In the genomic region with DNA sequence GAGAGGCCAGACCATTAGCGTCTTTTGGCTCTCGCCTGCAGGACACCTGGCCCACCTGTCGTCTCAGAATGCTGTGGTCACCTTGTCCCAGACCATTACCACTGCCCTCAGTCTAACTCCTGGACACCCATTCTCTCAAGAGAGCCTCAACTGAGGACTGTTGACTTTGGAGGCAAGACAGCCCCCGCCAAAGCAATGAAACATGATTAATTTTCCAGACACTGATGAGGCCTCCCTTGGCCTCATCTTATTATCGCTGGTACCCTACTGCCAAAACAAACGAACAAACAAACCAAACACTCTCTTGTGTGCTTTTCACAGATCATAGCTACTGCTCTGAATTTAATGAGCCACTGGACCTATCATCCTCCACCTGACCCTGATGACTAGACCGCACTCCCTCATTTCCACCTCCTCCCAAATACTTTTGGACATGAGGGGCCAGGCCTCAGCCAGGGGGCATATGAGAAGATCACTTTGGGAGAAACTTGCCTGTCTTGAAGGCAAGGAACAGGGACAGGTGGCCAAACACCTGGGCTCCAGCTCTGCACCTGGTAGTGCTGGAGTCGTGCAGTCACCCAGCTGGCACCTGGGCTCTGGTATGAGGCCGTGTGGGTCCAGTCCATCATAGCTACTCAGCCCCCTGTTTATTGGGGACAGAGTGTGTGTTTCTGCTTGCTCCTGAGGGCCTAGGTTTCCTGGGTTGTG, we compare ENCODE assay signal across 20 cellular contexts. TPM values are rescaled to one million over a fixed set of nuclear protein-coding genes. Genes with fewer than 3 reads are reported as not detected.
DNase-seq lines count a peak whose midpoint lies in the region; ATAC-seq, FAIRE-seq and TF ChIP-seq lines count a peak whose summit lies in the region.
"Had no signal": no experiment of that assay in that cellular context is flagged by ENCODE, and none has a peak within 500 bp of the region (broad histone marks: within the 10 kb centered on the region; RNA-seq: fewer than 3 reads in every experiment).

No MANE protein-coding gene starts in this region.

- H3K4me1 ChIP-seq in right lobe of liver (peaks cover 0 to 20% (median 7%) of the 10 kb centered on the region in 4 donors), HepG2 (ENCODE audit: insufficient read depth, low read length) (no peaks in the 10 kb centered on the region), right atrium auricular region (peaks cover 0 to 47% of the 10 kb centered on the region in 2 donors)
- H3K4me1 ChIP-seq: uterus had no signal

- H3K27me3 ChIP-seq in right lobe of liver (no peaks in the 10 kb centered on the region), HepG2 (ENCODE audit: control insufficient read depth in 1 of 2, insufficient read depth in 2 of 2, low read length in 2 of 2) (peaks cover 3 to 32% of the 10 kb centered on the region in 2 experiments; a peak in 2 of 5 replicates), right atrium auricular region (no peaks in the 10 kb centered on the region)
- H3K27me3 ChIP-seq: gastroesophageal sphincter, uterus had no signal

- no peak overlapping the region for H3K4me3 ChIP-seq in right lobe of liver
- H3K4me3 ChIP-seq in HepG2 (replicated peaks in 1 of 3; ENCODE audit: insufficient read depth in 1 of 3, low read depth in 2 of 3, low read length in 3 of 3): no peak overlapping the region
- no peak overlapping the region for H3K4me3 ChIP-seq in right atrium auricular region
- H3K4me3 ChIP-seq: gastroesophageal sphincter, K562, smooth muscle cell, uterus had no signal

- CTCF ChIA-PET in HepG2 (lab: Yijun Ruan, JAX; ENCODE audit: low intra/inter-chr PET ratio, low total read pairs): no interaction called here

- no peaks in the 10 kb centered on the region for H3K36me3 ChIP-seq in right lobe of liver
- H3K36me3 ChIP-seq in HepG2 (replicated peaks in 1 of 2; ENCODE audit: control insufficient read depth in 1 of 2, insufficient read depth in 2 of 2, low read length in 2 of 2): no peaks in the 10 kb centered on the region
- H3K36me3 ChIP-seq in right atrium auricular region: no peaks in the 10 kb centered on the region
- H3K36me3 ChIP-seq: gastroesophageal sphincter, uterus had no signal

- TF ChIP-seq RAD21 in HepG2 (CRISPR knock-in tag; IDR thresholded peaks at IDR 0.05): no peak

- POLR2A ChIA-PET in HepG2 (lab: Yijun Ruan, JAX): no interaction called here

- H2AFZ ChIP-seq in HepG2 (ENCODE audit: low read length): no peak overlapping the region

- in situ Hi-C loops in HepG2 (cut with HindIII; ENCODE audit: extremely low pct_ligation_motif_present, low pct_unique_long_range_greater_than_20kb) (loop anchor here (10.0 kb wide), 1 partner anchor 181 kb away; no protein-coding TSS in a partner anchor), KBM-7 (cut with MboI; ENCODE audit: low pct_unique_long_range_greater_than_20kb, low sequenced_read_pairs) (no loop called here)

- no peaks in the 10 kb centered on the region for H4K20me1 ChIP-seq in HepG2 (ENCODE audit: insufficient read depth, low read length)

- peak in 2 of 4 donors; percentile 17 to 19 for ATAC-seq in right lobe of liver
- no peak for ATAC-seq in HepG2
- ATAC-seq: gastroesophageal sphincter; K562; stimulated activated naive CD8-positive, alpha-beta T cell treated with anti-CD3 and anti-CD28 coated beads, Interleukin-15, Interleukin-2, amounts not matched to agents 100 U/mL and 50 U/mL, for 24 hours had no signal

- no peaks in the 10 kb centered on the region for H3K79me2 ChIP-seq in HepG2 (ENCODE audit: insufficient read depth, low read length)

- TF ChIP-seq POLR2A in right lobe of liver (IDR thresholded peaks at IDR 0.05): no peak
- no peak for TF ChIP-seq POLR2A in HepG2 (IDR thresholded peaks at IDR 0.05; ENCODE audit: insufficient read depth in 1 of 2, low read depth in 2 of 2, low read length in 2 of 2)

- no peak for TF ChIP-seq CTCF in right lobe of liver (IDR thresholded peaks at IDR 0.05)
- TF ChIP-seq CTCF in HepG2 (CRISPR knock-in tag; IDR thresholded peaks at IDR 0.05): no peak
- no peak for TF ChIP-seq CTCF in right atrium auricular region (IDR thresholded peaks at IDR 0.05)

- FAIRE-seq in HepG2 (lab: Jason Lieb, UNC): no peak
- FAIRE-seq: islet of Langerhans, K562 had no signal

- intact Hi-C loops in right lobe of liver (cut with DNase I): no loop called here
- intact Hi-C loops in HepG2 (cut with micrococcal nuclease; ENCODE audit: unreplicated experiment): no loop called here

- WGBS in right lobe of liver (ENCODE audit: insufficient coverage, low coverage, low lambda C conversion rate, missing lambda C conversion rate): 64% methylated on average over 4 of the region's 9 CpGs
- 37% methylated on average over 8 of the region's 9 CpGs for WGBS in HepG2 (ENCODE audit: low lambda C conversion rate)

- no peak overlapping the region for H3K4me2 ChIP-seq in HepG2 (ENCODE audit: low read depth, low read length)
- H3K4me2 ChIP-seq: smooth muscle cell had no signal

- H3K27ac ChIP-seq in right lobe of liver (no peak overlapping the region), HepG2 (ENCODE audit: extremely low read length, insufficient read depth, low read length) (no peak overlapping the region), right atrium auricular region (peak overlapping the region; percentile 82 to 83)
- H3K27ac ChIP-seq: gastroesophageal sphincter, uterus had no signal

- no peak for TF ChIP-seq EP300 in HepG2 (IDR thresholded peaks at IDR 0.05; ENCODE audit: low read depth in 2 of 2, low read length in 2 of 2)
- TF ChIP-seq EP300 in HepG2 (CRISPR knock-in tag; IDR thresholded peaks at IDR 0.05; ENCODE audit: borderline replicate concordance): no peak

- H3K9ac ChIP-seq in HepG2 (ENCODE audit: insufficient read depth, low read depth, low read length): no peak overlapping the region

- no TSS peak for BruUV-seq in HepG2 (replicated peaks; lab: Mats Ljungman, UMichigan)

- DNase-seq in right lobe of liver: peak in 2 of 3 donors; percentile 22 to 41
- DNase-seq in HepG2 (ENCODE audit: low spot score): no peak
- peak; percentile 18 for DNase-seq in NCI-H774 (lab: John Stamatoyannopoulos, UW)
- DNase-seq in right atrium auricular region (ENCODE audit: low spot score): no peak
- DNase-seq in ureter (ENCODE audit: low spot score): peak; percentile 34
- DNase-seq in KBM-7: no peak
- DNase-seq in GDM1 (lab: John Stamatoyannopoulos, UW): no peak
- DNase-seq in activated CD4-positive, alpha-beta T cell treated with anti-CD3 and anti-CD28 coated beads, Interleukin-2, amount 50 U/mL, for 48 hours: no peak
- DNase-seq: activated CD4-positive, alpha-beta T cell treated with anti-CD3 and anti-CD28 coated beads for 4 hours; activated T-cell treated with anti-CD3 and anti-CD28 coated beads, Interleukin-2, amount 50 U/mL, for 24 hours; DMS 273 treated with DMSO at 0.1 percent for 48 hours; NCI-H82; SIG-M5; stimulated activated naive CD8-positive, alpha-beta T cell treated with anti-CD3 and anti-CD28 coated beads, Interleukin-15, Interleukin-2, amounts not matched to agents 100 U/mL and 50 U/mL, for 24 hours had no signal

- H3K9me3 ChIP-seq in right lobe of liver: no peaks in the 10 kb centered on the region
- no peaks in the 10 kb centered on the region for H3K9me3 ChIP-seq in HepG2 (ENCODE audit: low read length)
- H3K9me3 ChIP-seq in right atrium auricular region: no peaks in the 10 kb centered on the region
- H3K9me3 ChIP-seq: gastroesophageal sphincter, uterus had no signal

RNA-seq across cellular contexts. Expression of gene ALS2CL, which starts 27.6 kb away (rescaled TPM):
- 10 to 100 TPM; 12.3 to 19.1 (median 15.9) TPM for total RNA-seq in right lobe of liver
- total RNA-seq in HepG2 (2016; rRNA removed; fragmentation: Illumina TruSeq; extraction: Trizol): not detected in 2 replicates
- not detected in 2 replicates for total RNA-seq in HepG2 (2016; cell fraction: cytosol; rRNA removed; fragmentation: Illumina TruSeq; extraction: Trizol; ENCODE audit: low read depth)
- total RNA-seq in HepG2 (2016; cell fraction: insoluble cytoplasmic fraction; rRNA removed; fragmentation: Illumina TruSeq; extraction: Trizol): not detected in 2 replicates
- not detected in 2 replicates for total RNA-seq in HepG2 (2016; cell fraction: membrane; rRNA removed; fragmentation: Illumina TruSeq; extraction: Trizol)
- not detected in 2 replicates for total RNA-seq in HepG2 (2016; cell fraction: nucleus; rRNA removed; fragmentation: Illumina TruSeq; extraction: Trizol)
- not detected in 2 replicates for polyA plus RNA-seq in HepG2 (2011; rRNA removed)
- polyA plus RNA-seq in HepG2 (2011; cell fraction: cytosol; rRNA removed): not detected in 2 replicates
- polyA plus RNA-seq in HepG2 (2011; cell fraction: nucleus; rRNA removed): 0.03 TPM in 1 of 2 replicates, not detected in the other
- polyA plus RNA-seq in HepG2 (2012): not detected in 2 replicates
- polyA plus RNA-seq in HepG2 (2016; cell fraction: cytosol; fragmentation: Illumina TruSeq; extraction: Trizol; ENCODE audit: low read depth): not detected in 2 replicates
- polyA plus RNA-seq in HepG2 (2016; cell fraction: insoluble cytoplasmic fraction; fragmentation: Illumina TruSeq; extraction: Trizol; ENCODE audit: low read depth): not detected in 2 replicates
- not detected in 2 replicates for polyA plus RNA-seq in HepG2 (2016; cell fraction: membrane; fragmentation: Illumina TruSeq; extraction: Trizol; ENCODE audit: low read depth)
- polyA plus RNA-seq in HepG2 (2016; cell fraction: nucleus; fragmentation: Illumina TruSeq; extraction: Trizol; ENCODE audit: insufficient read depth, low read depth): not detected in 2 replicates
- 20.4 TPM in 1 of 2 replicates, not detected in the other for polyA minus RNA-seq in HepG2 (2011; rRNA and poly(A)+ RNA removed; ENCODE audit: low replicate concordance)
- 0.20 TPM in 1 of 2 replicates, not detected in the other for polyA minus RNA-seq in HepG2 (2011; cell fraction: cytosol; rRNA and poly(A)+ RNA removed)
- polyA minus RNA-seq in HepG2 (2011; cell fraction: nucleus; rRNA and poly(A)+ RNA removed): not detected in 2 replicates
- total RNA-seq in right atrium auricular region: 10 to 100 TPM in 1 of 2 donors, 1 to 10 TPM in 1; 8.3 to 12.5 TPM
- 64.5 TPM for total RNA-seq in ureter

RNA-seq across cellular contexts. Expression of gene TMIE, which starts 35.3 kb away (rescaled TPM):
- total RNA-seq in right lobe of liver (under 1 TPM; 0.21 to 0.79 (median 0.34) TPM), HepG2 (2016; rRNA removed; fragmentation: Illumina TruSeq; extraction: Trizol) (not detected in 2 replicates), right atrium auricular region (not detected), ureter (1.0 TPM)
- total RNA-seq in HepG2 (2016; cell fraction: cytosol; rRNA removed; fragmentation: Illumina TruSeq; extraction: Trizol; ENCODE audit: low read depth): not detected in 2 replicates
- total RNA-seq in HepG2 (2016; cell fraction: insoluble cytoplasmic fraction; rRNA removed; fragmentation: Illumina TruSeq; extraction: Trizol): not detected in 2 replicates
- total RNA-seq in HepG2 (2016; cell fraction: membrane; rRNA removed; fragmentation: Illumina TruSeq; extraction: Trizol): not detected in 2 replicates
- not detected in 2 replicates for total RNA-seq in HepG2 (2016; cell fraction: nucleus; rRNA removed; fragmentation: Illumina TruSeq; extraction: Trizol)
- polyA plus RNA-seq in HepG2 (2011; rRNA removed): not detected in 2 replicates
- not detected in 2 replicates for polyA plus RNA-seq in HepG2 (2011; cell fraction: cytosol; rRNA removed)
- polyA plus RNA-seq in HepG2 (2011; cell fraction: nucleus; rRNA removed): not detected in 2 replicates
- polyA plus RNA-seq in HepG2 (2012): not detected in 2 replicates
- polyA plus RNA-seq in HepG2 (2016; cell fraction: cytosol; fragmentation: Illumina TruSeq; extraction: Trizol; ENCODE audit: low read depth): not detected in 2 replicates
- polyA plus RNA-seq in HepG2 (2016; cell fraction: insoluble cytoplasmic fraction; fragmentation: Illumina TruSeq; extraction: Trizol; ENCODE audit: low read depth): not detected in 2 replicates
- polyA plus RNA-seq in HepG2 (2016; cell fraction: membrane; fragmentation: Illumina TruSeq; extraction: Trizol; ENCODE audit: low read depth): not detected in 2 replicates
- not detected in 2 replicates for polyA plus RNA-seq in HepG2 (2016; cell fraction: nucleus; fragmentation: Illumina TruSeq; extraction: Trizol; ENCODE audit: insufficient read depth, low read depth)
- 0.14 TPM in 1 of 2 replicates, not detected in the other for polyA minus RNA-seq in HepG2 (2011; rRNA and poly(A)+ RNA removed; ENCODE audit: low replicate concordance)
- polyA minus RNA-seq in HepG2 (2011; cell fraction: cytosol; rRNA and poly(A)+ RNA removed): not detected in 2 replicates
- polyA minus RNA-seq in HepG2 (2011; cell fraction: nucleus; rRNA and poly(A)+ RNA removed): not detected in 2 replicates
- total RNA-seq: K562 had no signal
- polyA plus RNA-seq: K562 had no signal

RNA-seq across cellular contexts. Expression of gene PRSS50, which starts 51.8 kb away (rescaled TPM):
- total RNA-seq in right lobe of liver (under 1 TPM in 4 of 6 experiments, not detected in 2; 0.07 to 0.42 (median 0.13) TPM), HepG2 (2016; rRNA removed; fragmentation: Illumina TruSeq; extraction: Trizol) (not detected in 2 replicates), right atrium auricular region (under 1 TPM in 1 of 2 donors, not detected in 1; 0.12 TPM), ureter (1.6 TPM)
- not detected in 2 replicates for total RNA-seq in HepG2 (2016; cell fraction: cytosol; rRNA removed; fragmentation: Illumina TruSeq; extraction: Trizol; ENCODE audit: low read depth)
- not detected in 2 replicates for total RNA-seq in HepG2 (2016; cell fraction: insoluble cytoplasmic fraction; rRNA removed; fragmentation: Illumina TruSeq; extraction: Trizol)
- not detected in 2 replicates for total RNA-seq in HepG2 (2016; cell fraction: membrane; rRNA removed; fragmentation: Illumina TruSeq; extraction: Trizol)
- total RNA-seq in HepG2 (2016; cell fraction: nucleus; rRNA removed; fragmentation: Illumina TruSeq; extraction: Trizol): not detected in 2 replicates
- polyA plus RNA-seq in HepG2 (2011; rRNA removed): not detected in 2 replicates
- polyA plus RNA-seq in HepG2 (2011; cell fraction: cytosol; rRNA removed): not detected in 2 replicates
- polyA plus RNA-seq in HepG2 (2011; cell fraction: nucleus; rRNA removed): not detected in 2 replicates
- polyA plus RNA-seq in HepG2 (2012): not detected in 2 replicates
- not detected in 2 replicates for polyA plus RNA-seq in HepG2 (2016; cell fraction: cytosol; fragmentation: Illumina TruSeq; extraction: Trizol; ENCODE audit: low read depth)
- not detected in 2 replicates for polyA plus RNA-seq in HepG2 (2016; cell fraction: insoluble cytoplasmic fraction; fragmentation: Illumina TruSeq; extraction: Trizol; ENCODE audit: low read depth)
- not detected in 2 replicates for polyA plus RNA-seq in HepG2 (2016; cell fraction: membrane; fragmentation: Illumina TruSeq; extraction: Trizol; ENCODE audit: low read depth)
- not detected in 2 replicates for polyA plus RNA-seq in HepG2 (2016; cell fraction: nucleus; fragmentation: Illumina TruSeq; extraction: Trizol; ENCODE audit: insufficient read depth, low read depth)
- polyA minus RNA-seq in HepG2 (2011; rRNA and poly(A)+ RNA removed; ENCODE audit: low replicate concordance): not detected in 2 replicates
- not detected in 2 replicates for polyA minus RNA-seq in HepG2 (2011; cell fraction: cytosol; rRNA and poly(A)+ RNA removed)
- polyA minus RNA-seq in HepG2 (2011; cell fraction: nucleus; rRNA and poly(A)+ RNA removed): not detected in 2 replicates
- total RNA-seq: K562 had no signal

RNA-seq across cellular contexts. Expression of gene FAM240A, which starts 53.6 kb away (rescaled TPM):
- total RNA-seq in right lobe of liver (not detected), HepG2 (2016; rRNA removed; fragmentation: Illumina TruSeq; extraction: Trizol) (not detected in 2 replicates), right atrium auricular region (not detected), ureter (not detected)
- not detected in 2 replicates for total RNA-seq in HepG2 (2016; cell fraction: cytosol; rRNA removed; fragmentation: Illumina TruSeq; extraction: Trizol; ENCODE audit: low read depth)
- total RNA-seq in HepG2 (2016; cell fraction: insoluble cytoplasmic fraction; rRNA removed; fragmentation: Illumina TruSeq; extraction: Trizol): not detected in 2 replicates
- not detected in 2 replicates for total RNA-seq in HepG2 (2016; cell fraction: membrane; rRNA removed; fragmentation: Illumina TruSeq; extraction: Trizol)
- not detected in 2 replicates for total RNA-seq in HepG2 (2016; cell fraction: nucleus; rRNA removed; fragmentation: Illumina TruSeq; extraction: Trizol)
- polyA plus RNA-seq in HepG2 (2011; rRNA removed): not detected in 2 replicates
- not detected in 2 replicates for polyA plus RNA-seq in HepG2 (2011; cell fraction: cytosol; rRNA removed)
- polyA plus RNA-seq in HepG2 (2011; cell fraction: nucleus; rRNA removed): not detected in 2 replicates
- polyA plus RNA-seq in HepG2 (2012): not detected in 2 replicates
- polyA plus RNA-seq in HepG2 (2016; cell fraction: cytosol; fragmentation: Illumina TruSeq; extraction: Trizol; ENCODE audit: low read depth): not detected in 2 replicates
- not detected in 2 replicates for polyA plus RNA-seq in HepG2 (2016; cell fraction: insoluble cytoplasmic fraction; fragmentation: Illumina TruSeq; extraction: Trizol; ENCODE audit: low read depth)
- polyA plus RNA-seq in HepG2 (2016; cell fraction: membrane; fragmentation: Illumina TruSeq; extraction: Trizol; ENCODE audit: low read depth): not detected in 2 replicates
- polyA plus RNA-seq in HepG2 (2016; cell fraction: nucleus; fragmentation: Illumina TruSeq; extraction: Trizol; ENCODE audit: insufficient read depth, low read depth): not detected in 2 replicates
- polyA minus RNA-seq in HepG2 (2011; rRNA and poly(A)+ RNA removed; ENCODE audit: low replicate concordance): not detected in 2 replicates
- polyA minus RNA-seq in HepG2 (2011; cell fraction: cytosol; rRNA and poly(A)+ RNA removed): not detected in 2 replicates
- not detected in 2 replicates for polyA minus RNA-seq in HepG2 (2011; cell fraction: nucleus; rRNA and poly(A)+ RNA removed)
- total RNA-seq: gastroesophageal sphincter, K562, occipital lobe, smooth muscle cell, uterus had no signal
- polyA plus RNA-seq: K562, smooth muscle cell had no signal

Comparison
In these comparisons a context has a peak if more than half of its experiments do, and no peak if none do; other contexts are left out.
1. DNase-seq: peak in right lobe of liver (2 of 3), NCI-H774 (single experiment) and ureter (single experiment); none in HepG2 (single experiment), right atrium auricular region (single experiment), KBM-7 (single experiment), GDM1 (single experiment) and activated CD4-positive, alpha-beta T cell treated with anti-CD3 and anti-CD28 coated beads, Interleukin-2, amount 50 U/mL, for 48 hours (0 of 2).
2. RNA of gene ALS2CL, which starts 27.6 kb away (total RNA-seq): 64.5 TPM in ureter (single experiment), 12.3 to 19.1 TPM in right lobe of liver and 8.3 to 12.5 TPM in right atrium auricular region; not detected in HepG2; every median in the first group is over 4 times any median in the second.
3. H3K27ac ChIP-seq: peak in right atrium auricular region (2 of 2); none in right lobe of liver (0 of 3) and HepG2 (single experiment).